Comparison of ENCODE assay signal across 27 cellular contexts in the genomic region with DNA sequence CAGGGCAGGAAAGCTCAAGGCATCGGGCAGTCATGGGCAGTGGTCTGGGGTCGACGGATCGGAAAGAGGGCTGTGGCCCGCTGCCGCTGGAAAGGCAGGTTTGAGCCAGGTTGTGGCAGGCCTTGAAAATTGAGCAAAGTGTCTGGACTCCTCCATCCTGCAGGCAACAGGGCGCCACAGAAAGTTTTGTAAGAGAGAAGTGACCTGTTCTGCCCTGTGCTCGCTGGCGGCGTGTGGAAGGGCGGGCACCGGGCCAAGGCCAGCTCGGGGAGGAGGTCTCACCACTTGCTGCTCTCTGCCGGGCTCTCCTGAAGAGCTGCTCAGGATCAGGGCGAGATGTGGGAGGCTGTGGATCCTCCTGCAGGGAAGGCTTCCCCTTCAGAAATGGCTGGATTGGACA. TPM values are rescaled to one million over a fixed set of nuclear protein-coding genes. Genes with fewer than 3 reads are reported as not detected.
DNase-seq lines count a peak whose midpoint lies in the region; ATAC-seq, FAIRE-seq and TF ChIP-seq lines count a peak whose summit lies in the region.
"Had no signal": no experiment of that assay in that cellular context is flagged by ENCODE, and none has a peak within 500 bp of the region (broad histone marks: within the 10 kb centered on the region; RNA-seq: fewer than 3 reads in every experiment).

No MANE protein-coding gene starts in this region.

- no peaks in the 10 kb centered on the region for H3K9me3 ChIP-seq in HepG2 (ENCODE audit: low read length)
- H3K9me3 ChIP-seq in right lobe of liver = no peaks in the 10 kb centered on the region
- H3K9me3 ChIP-seq in esophagus (ENCODE audit: control insufficient read depth in 2 of 2, insufficient read depth in 1 of 2, low read depth in 1 of 2, low read length in 1 of 2) = no peaks in the 10 kb centered on the region
- H3K9me3 ChIP-seq: psoas muscle, tibial artery had no signal

- H3K27ac ChIP-seq in HepG2 (ENCODE audit: extremely low read length, insufficient read depth, low read length) = no peak overlapping the region
- H3K27ac ChIP-seq in right lobe of liver = no peak overlapping the region
- H3K27ac ChIP-seq in esophagus (ENCODE audit: low read depth in 2 of 2, low read length in 1 of 2) = peak overlapping the region; percentile 76 to 94
- H3K27ac ChIP-seq: psoas muscle, tibial artery had no signal

- ATAC-seq in HepG2 = peak; percentile 94
- ATAC-seq in right lobe of liver = no peak
- ATAC-seq: SK-N-SH treated with all-trans-retinoic acid at 6 μM for 48 hours; stimulated activated naive CD8-positive, alpha-beta T cell treated with anti-CD3 and anti-CD28 coated beads, Interleukin-15, Interleukin-2, amounts not matched to agents 100 U/mL and 50 U/mL, for 24 hours had no signal

- 25% methylated on average over 6 of the region's 15 CpGs for WGBS in HepG2 (ENCODE audit: low lambda C conversion rate)
- 72% methylated on average over 10 of the region's 15 CpGs for WGBS in right lobe of liver (ENCODE audit: insufficient coverage, low coverage, low lambda C conversion rate, missing lambda C conversion rate)
- 49 to 59% methylated on average over 15 of the region's 15 CpGs for WGBS in esophagus, 2 donors

- TF ChIP-seq EP300 in HepG2 (IDR thresholded peaks at IDR 0.05; ENCODE audit: low read depth in 2 of 2, low read length in 2 of 2) (no peak), HepG2 (CRISPR knock-in tag; IDR thresholded peaks at IDR 0.05; ENCODE audit: borderline replicate concordance) (no peak)

- H2AFZ ChIP-seq in HepG2 (ENCODE audit: low read length) = no peak overlapping the region

- no peak overlapping the region for H3K9ac ChIP-seq in HepG2 (ENCODE audit: insufficient read depth, low read depth, low read length)

- H3K4me2 ChIP-seq in HepG2 (ENCODE audit: low read depth, low read length) = peak overlapping the region; percentile 58

- no peaks in the 10 kb centered on the region for H4K20me1 ChIP-seq in HepG2 (ENCODE audit: insufficient read depth, low read length)

- in situ Hi-C loops in HepG2 (cut with HindIII; ENCODE audit: extremely low pct_ligation_motif_present, low pct_unique_long_range_greater_than_20kb) = no loop called here

- no peak for TF ChIP-seq CTCF in HepG2 (CRISPR knock-in tag; IDR thresholded peaks at IDR 0.05)
- TF ChIP-seq CTCF in right lobe of liver (IDR thresholded peaks at IDR 0.05) = no peak

- CTCF ChIA-PET in HepG2 (lab: Yijun Ruan, JAX; ENCODE audit: low intra/inter-chr PET ratio, low total read pairs) = no interaction called here

- DNase-seq in HepG2 (ENCODE audit: low spot score) = peak; percentile 21
- no peak for DNase-seq in right lobe of liver
- DNase-seq in mesenteric fat pad (ENCODE audit: low spot score) = peak; percentile 73
- no peak for DNase-seq in GM19238 (ENCODE audit: insufficient read length, low spot score)
- DNase-seq in activated effector memory CD4-positive, alpha-beta T cell treated with anti-CD3 and anti-CD28 coated beads, Interleukin-2, amount 50 U/mL, for 16 hours = no peak
- no peak for DNase-seq in NCI-H1417 treated with DMSO at 0.1 percent for 48 hours (lab: John Stamatoyannopoulos, UW)
- DNase-seq in Kasumi-1 (lab: John Stamatoyannopoulos, UW) = no peak
- DNase-seq: activated CD4-positive, alpha-beta T cell treated with anti-CD3 and anti-CD28 coated beads for 4 hours; activated CD8-positive, alpha-beta memory T cell treated with anti-CD3 and anti-CD28 coated beads for 24 hours; activated gamma-delta T cell; CD8-positive, alpha-beta memory T cell; dermis blood vessel endothelial cell; H7; IMR-90; kidney; NCI-H2029 treated with DMSO at 0.1 percent for 48 hours; NCI-H226; NCI-H748 treated with DMSO at 0.1 percent for 48 hours; psoas muscle; stimulated activated naive CD8-positive, alpha-beta T cell treated with anti-CD3 and anti-CD28 coated beads, Interleukin-15, Interleukin-2, amounts not matched to agents 100 U/mL and 50 U/mL, for 24 hours; T-helper 2 cell; tibial artery had no signal

- peaks cover 5 to 36% of the 10 kb centered on the region in 2 experiments; a peak in 4 of 5 replicates for H3K27me3 ChIP-seq in HepG2 (ENCODE audit: control insufficient read depth in 1 of 2, insufficient read depth in 2 of 2, low read length in 2 of 2)
- H3K27me3 ChIP-seq in right lobe of liver = no peaks in the 10 kb centered on the region
- no peaks in the 10 kb centered on the region for H3K27me3 ChIP-seq in esophagus (ENCODE audit: control insufficient read depth in 1 of 2, insufficient read depth in 2 of 2, low read length in 2 of 2)

- peak; percentile 23 for FAIRE-seq in HepG2 (lab: Jason Lieb, UNC)
- FAIRE-seq: G401.6, kidney had no signal

- intact Hi-C loops in HepG2 (cut with micrococcal nuclease; ENCODE audit: unreplicated experiment) (no loop called here), right lobe of liver (cut with DNase I) (no loop called here)

- H3K79me2 ChIP-seq in HepG2 (ENCODE audit: insufficient read depth, low read length) = no peaks in the 10 kb centered on the region

- peaks cover 15% of the 10 kb centered on the region for H3K4me1 ChIP-seq in HepG2 (ENCODE audit: insufficient read depth, low read length)
- no peaks in the 10 kb centered on the region for H3K4me1 ChIP-seq in right lobe of liver
- peaks cover 2 to 20% of the 10 kb centered on the region in 2 donors for H3K4me1 ChIP-seq in esophagus (ENCODE audit: control insufficient read depth in 2 of 2, insufficient read depth in 2 of 2, low read length in 1 of 2)
- H3K4me1 ChIP-seq: psoas muscle had no signal

- H3K36me3 ChIP-seq in HepG2 (replicated peaks in 1 of 2; ENCODE audit: control insufficient read depth in 1 of 2, insufficient read depth in 2 of 2, low read length in 2 of 2) (no peaks in the 10 kb centered on the region), right lobe of liver (no peaks in the 10 kb centered on the region), esophagus (ENCODE audit: control insufficient read depth in 2 of 2, insufficient read depth in 2 of 2, low read length in 1 of 2) (no peaks in the 10 kb centered on the region)
- H3K36me3 ChIP-seq: tibial artery had no signal

- TF ChIP-seq RAD21 in HepG2 (CRISPR knock-in tag; IDR thresholded peaks at IDR 0.05) = no peak

- POLR2A ChIA-PET in HepG2 (lab: Yijun Ruan, JAX) = no interaction called here

- TF ChIP-seq POLR2A in HepG2 (IDR thresholded peaks at IDR 0.05; ENCODE audit: insufficient read depth in 1 of 2, low read depth in 2 of 2, low read length in 2 of 2) (no peak), right lobe of liver (IDR thresholded peaks at IDR 0.05) (no peak)

- no TSS peak for BruUV-seq in HepG2 (replicated peaks; lab: Mats Ljungman, UMichigan)

- peak overlapping the region in 1 of 3 experiments; percentile 36; a peak in 1 of 6 replicates for H3K4me3 ChIP-seq in HepG2 (replicated peaks in 1 of 3; ENCODE audit: insufficient read depth in 1 of 3, low read depth in 2 of 3, low read length in 3 of 3)
- H3K4me3 ChIP-seq in right lobe of liver = no peak overlapping the region
- H3K4me3 ChIP-seq in esophagus (ENCODE audit: low read depth in 1 of 2, low read length in 2 of 2) = peak overlapping the region; percentile 15 to 21
- H3K4me3 ChIP-seq: psoas muscle, tibial artery had no signal

RNA-seq across cellular contexts. Expression of a gene that starts 41.4 kb away (rescaled TPM):
- total RNA-seq in HepG2 (2016; rRNA removed; fragmentation: Illumina TruSeq; extraction: Trizol) (not detected in 2 replicates), right lobe of liver (not detected), mesenteric fat pad (0.51 TPM)
- not detected in 2 replicates for total RNA-seq in HepG2 (2016; cell fraction: cytosol; rRNA removed; fragmentation: Illumina TruSeq; extraction: Trizol; ENCODE audit: low read depth)
- not detected in 2 replicates for total RNA-seq in HepG2 (2016; cell fraction: insoluble cytoplasmic fraction; rRNA removed; fragmentation: Illumina TruSeq; extraction: Trizol)
- not detected in 2 replicates for total RNA-seq in HepG2 (2016; cell fraction: membrane; rRNA removed; fragmentation: Illumina TruSeq; extraction: Trizol)
- total RNA-seq in HepG2 (2016; cell fraction: nucleus; rRNA removed; fragmentation: Illumina TruSeq; extraction: Trizol) = not detected in 2 replicates
- polyA plus RNA-seq in HepG2 (2011; rRNA removed) (under 0.01 TPM in 1 of 2 replicates, not detected in the other), esophagus (10 to 100 TPM; 29.5 to 33.8 TPM)
- polyA plus RNA-seq in HepG2 (2011; cell fraction: cytosol; rRNA removed) = not detected in 2 replicates
- not detected in 2 replicates for polyA plus RNA-seq in HepG2 (2011; cell fraction: nucleus; rRNA removed)
- polyA plus RNA-seq in HepG2 (2012) = 0.03 and 0.07 TPM in 2 replicates
- polyA plus RNA-seq in HepG2 (2016; cell fraction: cytosol; fragmentation: Illumina TruSeq; extraction: Trizol; ENCODE audit: low read depth) = not detected in 2 replicates
- polyA plus RNA-seq in HepG2 (2016; cell fraction: insoluble cytoplasmic fraction; fragmentation: Illumina TruSeq; extraction: Trizol; ENCODE audit: low read depth) = not detected in 2 replicates
- polyA plus RNA-seq in HepG2 (2016; cell fraction: membrane; fragmentation: Illumina TruSeq; extraction: Trizol; ENCODE audit: low read depth) = not detected in 2 replicates
- polyA plus RNA-seq in HepG2 (2016; cell fraction: nucleus; fragmentation: Illumina TruSeq; extraction: Trizol; ENCODE audit: insufficient read depth, low read depth) = not detected in 2 replicates
- polyA minus RNA-seq in HepG2 (2011; rRNA and poly(A)+ RNA removed; ENCODE audit: low replicate concordance) = 0.09 TPM in 1 of 2 replicates, not detected in the other
- polyA minus RNA-seq in HepG2 (2011; cell fraction: cytosol; rRNA and poly(A)+ RNA removed) = not detected in 2 replicates
- polyA minus RNA-seq in HepG2 (2011; cell fraction: nucleus; rRNA and poly(A)+ RNA removed) = not detected in 2 replicates
- total RNA-seq: A673; CD8-positive, alpha-beta memory T cell; lung microvascular endothelial cell had no signal
- polyA plus RNA-seq: CD8-positive, alpha-beta memory T cell had no signal

RNA-seq across cellular contexts. Expression of a gene that starts 54.2 kb away (rescaled TPM):
- 75.5 and 192 TPM in 2 replicates for total RNA-seq in HepG2 (2016; rRNA removed; fragmentation: Illumina TruSeq; extraction: Trizol)
- total RNA-seq in HepG2 (2016; cell fraction: cytosol; rRNA removed; fragmentation: Illumina TruSeq; extraction: Trizol; ENCODE audit: low read depth) = 9.1 and 9.9 TPM in 2 replicates
- 71.7 and 190 TPM in 2 replicates for total RNA-seq in HepG2 (2016; cell fraction: insoluble cytoplasmic fraction; rRNA removed; fragmentation: Illumina TruSeq; extraction: Trizol)
- total RNA-seq in HepG2 (2016; cell fraction: membrane; rRNA removed; fragmentation: Illumina TruSeq; extraction: Trizol) = 37.6 and 38.8 TPM in 2 replicates
- total RNA-seq in HepG2 (2016; cell fraction: nucleus; rRNA removed; fragmentation: Illumina TruSeq; extraction: Trizol) = 149 and 175 TPM in 2 replicates
- polyA plus RNA-seq in HepG2 (2011; rRNA removed) = 65.0 and 76.7 TPM in 2 replicates
- 54.8 and 70.7 TPM in 2 replicates for polyA plus RNA-seq in HepG2 (2011; cell fraction: cytosol; rRNA removed)
- polyA plus RNA-seq in HepG2 (2011; cell fraction: nucleus; rRNA removed) = 37.4 and 43.1 TPM in 2 replicates
- polyA plus RNA-seq in HepG2 (2012) = 35.8 and 37.1 TPM in 2 replicates
- polyA plus RNA-seq in HepG2 (2016; cell fraction: cytosol; fragmentation: Illumina TruSeq; extraction: Trizol; ENCODE audit: low read depth) = 23.5 and 31.8 TPM in 2 replicates
- polyA plus RNA-seq in HepG2 (2016; cell fraction: insoluble cytoplasmic fraction; fragmentation: Illumina TruSeq; extraction: Trizol; ENCODE audit: low read depth) = 109 and 123 TPM in 2 replicates
- polyA plus RNA-seq in HepG2 (2016; cell fraction: membrane; fragmentation: Illumina TruSeq; extraction: Trizol; ENCODE audit: low read depth) = 43.6 and 45.2 TPM in 2 replicates
- polyA plus RNA-seq in HepG2 (2016; cell fraction: nucleus; fragmentation: Illumina TruSeq; extraction: Trizol; ENCODE audit: insufficient read depth, low read depth) = 354 and 386 TPM in 2 replicates
- 64.6 TPM in 1 of 2 replicates, not detected in the other for polyA minus RNA-seq in HepG2 (2011; rRNA and poly(A)+ RNA removed; ENCODE audit: low replicate concordance)
- 30.4 and 42.5 TPM in 2 replicates for polyA minus RNA-seq in HepG2 (2011; cell fraction: cytosol; rRNA and poly(A)+ RNA removed)
- 9.7 and 14.0 TPM in 2 replicates for polyA minus RNA-seq in HepG2 (2011; cell fraction: nucleus; rRNA and poly(A)+ RNA removed)
- 100 to 1,000 TPM in 4 of 6 experiments, 10 to 100 TPM in 2; 62.2 to 277 (median 109) TPM for total RNA-seq in right lobe of liver
- 10 to 100 TPM; 12.1 to 52.5 TPM for polyA plus RNA-seq in esophagus
- total RNA-seq in mesenteric fat pad = 1,881 TPM
- polyA plus RNA-seq: CD8-positive, alpha-beta memory T cell had no signal

Comparison
In these comparisons a context has a peak if more than half of its experiments do, and no peak if none do; other contexts are left out.
1. DNase-seq: peak in HepG2 (single experiment) and mesenteric fat pad (single experiment); none in right lobe of liver (0 of 3), GM19238 (single experiment), activated effector memory CD4-positive, alpha-beta T cell treated with anti-CD3 and anti-CD28 coated beads, Interleukin-2, amount 50 U/mL, for 16 hours (single experiment), NCI-H1417 treated with DMSO at 0.1 percent for 48 hours (single experiment) and Kasumi-1 (0 of 2).
2. H3K27ac ChIP-seq: peak in esophagus (2 of 2); none in HepG2 (single experiment) and right lobe of liver (0 of 3).
3. H3K4me3 ChIP-seq: peak in esophagus (2 of 2); none in right lobe of liver (0 of 3).